Comparison of ENCODE assay signal across 36 cellular contexts in genomic region chr6:73343164-73343563, GRCh38. TPM values are rescaled to one million over a fixed set of nuclear protein-coding genes. Genes with fewer than 3 reads are reported as not detected.
"Had no signal": no experiment of that assay in that cellular context is flagged by ENCODE, and none has a peak within 500 bp of the region (broad histone marks: within the 10 kb centered on the region; RNA-seq: fewer than 3 reads in every experiment).

No MANE protein-coding gene starts in this region.

- H3K4me1 ChIP-seq: neural progenitor cell, parathyroid adenoma, psoas muscle, right lobe of liver, spleen, suprapubic skin, testis, tibial artery, transverse colon, upper lobe of left lung, vagina had no signal

- H3K4me3 ChIP-seq: neural progenitor cell, ovary, psoas muscle, right lobe of liver, skin epidermis, smooth muscle cell, spleen, suprapubic skin, testis, tibial artery, transverse colon, upper lobe of left lung, vagina had no signal

- H2AFZ ChIP-seq: neural progenitor cell, parathyroid adenoma had no signal

- DNase-seq: naive thymus-derived CD4-positive, alpha-beta T cell; natural killer cell; occipital lobe; ovary; posterior cingulate gyrus; psoas muscle; right cardiac atrium; right lobe of liver; spleen; stimulated activated CD4-positive, alpha-beta T cell treated with anti-CD3 and anti-CD28 coated beads, Interleukin-12 subunit alpha, Interleukin-12 subunit beta, amount 100 ng/mL, for 4 hours; stimulated activated CD4-positive, alpha-beta T cell treated with anti-CD3 and anti-CD28 coated beads, Interleukin-1b, Interleukin-23, amount 100 ng/mL, for 48 hours; stimulated activated CD4-positive, alpha-beta T cell treated with anti-CD3 and anti-CD28 coated beads, Interleukin-4, amount 100 ng/mL, for 1 hour; stimulated activated CD4-positive, alpha-beta T cell treated with anti-CD3 and anti-CD28 coated beads, Interleukin-4, amount 100 ng/mL, for 4 hours; stimulated activated CD8-positive, alpha-beta memory T cell treated with anti-CD3 and anti-CD28 coated beads, Interleukin-4, amount 100 ng/mL, for 48 hours; stimulated activated naive CD4-positive, alpha-beta T cell; stimulated activated naive CD8-positive, alpha-beta T cell treated with anti-CD3 and anti-CD28 coated beads, Interleukin-15, amount 100 ng/mL, for 72 hours; stimulated activated naive CD8-positive, alpha-beta T cell treated with anti-CD3 and anti-CD28 coated beads, Interleukin-15, Interleukin-2, amounts not matched to agents 100 U/mL and 50 U/mL, for 24 hours; substantia nigra; testis; tibial artery; transverse colon; upper lobe of left lung had no signal

- H3K9me3 ChIP-seq: ovary, psoas muscle, right lobe of liver, spleen, suprapubic skin, testis, tibial artery, transverse colon, upper lobe of left lung, vagina had no signal

- H3K27ac Mint-ChIP-seq: naive thymus-derived CD4-positive, alpha-beta T cell; natural killer cell; nephron; neural progenitor cell; progenitor cell of endocrine pancreas; stimulated activated memory B cell treated with anti-CD40 and anti-IgM and Interleukin-4, amounts not matched to agents 10 μg/mL and 1 μg/mL and 100 μg/mL, for 72 hours had no signal

- FAIRE-seq: urothelium cell line had no signal

- H3K79me2 ChIP-seq: parathyroid adenoma had no signal

- H3K27me3 ChIP-seq: neural progenitor cell, ovary, right lobe of liver, testis, upper lobe of left lung, vagina had no signal

- H3K4me2 ChIP-seq: neural progenitor cell, smooth muscle cell had no signal

- H3K36me3 ChIP-seq: neural progenitor cell, ovary, right lobe of liver, spleen, suprapubic skin, tibial artery, transverse colon, upper lobe of left lung, vagina had no signal

- ATAC-seq: naive thymus-derived CD4-positive, alpha-beta T cell; natural killer cell; psoas muscle; right cardiac atrium; right lobe of liver; stimulated activated memory B cell treated with anti-CD40 and anti-IgM and Interleukin-4, amounts not matched to agents 10 μg/mL and 1 μg/mL and 100 μg/mL, for 72 hours; stimulated activated naive CD8-positive, alpha-beta T cell treated with anti-CD3 and anti-CD28 coated beads, Interleukin-15, amount 100 ng/mL, for 72 hours; stimulated activated naive CD8-positive, alpha-beta T cell treated with anti-CD3 and anti-CD28 coated beads, Interleukin-15, Interleukin-2, amounts not matched to agents 100 U/mL and 50 U/mL, for 24 hours had no signal

- H3K9me3 Mint-ChIP-seq: naive thymus-derived CD4-positive, alpha-beta T cell; natural killer cell; nephron; neural progenitor cell; stimulated activated memory B cell treated with anti-CD40 and anti-IgM and Interleukin-4, amounts not matched to agents 10 μg/mL and 1 μg/mL and 100 μg/mL, for 72 hours; stimulated activated naive CD8-positive, alpha-beta T cell treated with anti-CD3 and anti-CD28 coated beads, Interleukin-15, amount 100 ng/mL, for 72 hours had no signal

- H3K4me3 Mint-ChIP-seq: naive thymus-derived CD4-positive, alpha-beta T cell; natural killer cell; nephron; neural progenitor cell; stimulated activated memory B cell treated with anti-CD40 and anti-IgM and Interleukin-4, amounts not matched to agents 10 μg/mL and 1 μg/mL and 100 μg/mL, for 72 hours; stimulated activated naive CD8-positive, alpha-beta T cell treated with anti-CD3 and anti-CD28 coated beads, Interleukin-15, amount 100 ng/mL, for 72 hours had no signal

- H3K9ac ChIP-seq: neural progenitor cell, parathyroid adenoma had no signal

- H3K27ac ChIP-seq: neural progenitor cell, ovary, parathyroid adenoma, psoas muscle, right lobe of liver, skin epidermis, spleen, suprapubic skin, testis, tibial artery, transverse colon, upper lobe of left lung, vagina had no signal

- H3K4me1 Mint-ChIP-seq: naive thymus-derived CD4-positive, alpha-beta T cell; natural killer cell; nephron; neural progenitor cell; stimulated activated memory B cell treated with anti-CD40 and anti-IgM and Interleukin-4, amounts not matched to agents 10 μg/mL and 1 μg/mL and 100 μg/mL, for 72 hours; stimulated activated naive CD8-positive, alpha-beta T cell treated with anti-CD3 and anti-CD28 coated beads, Interleukin-15, amount 100 ng/mL, for 72 hours had no signal

- H3K36me3 Mint-ChIP-seq: naive thymus-derived CD4-positive, alpha-beta T cell; natural killer cell; neural progenitor cell; stimulated activated memory B cell treated with anti-CD40 and anti-IgM and Interleukin-4, amounts not matched to agents 10 μg/mL and 1 μg/mL and 100 μg/mL, for 72 hours had no signal

RNA-seq across cellular contexts. Expression of gene DPPA5, which starts 10.9 kb away (rescaled TPM):
- total RNA-seq: naive thymus-derived CD4-positive, alpha-beta T cell; natural killer cell; occipital lobe; osteoblast; ovary; progenitor cell of endocrine pancreas; psoas muscle; renal cortical epithelial cell; right cardiac atrium; right lobe of liver; smooth muscle cell; spleen; suprapubic skin; transverse colon; upper lobe of left lung; ureter; vagina had no signal
- polyA plus RNA-seq: naive thymus-derived CD4-positive, alpha-beta T cell; neural cell; psoas muscle; right cardiac atrium; smooth muscle cell; spleen had no signal

RNA-seq across cellular contexts. Expression of gene KHDC3L, which starts 19.3 kb away (rescaled TPM):
- total RNA-seq: naive thymus-derived CD4-positive, alpha-beta T cell; natural killer cell; occipital lobe; osteoblast; ovary; progenitor cell of endocrine pancreas; psoas muscle; renal cortical epithelial cell; right cardiac atrium; right lobe of liver; smooth muscle cell; spleen; suprapubic skin; transverse colon; upper lobe of left lung; ureter; vagina had no signal
- polyA plus RNA-seq: naive thymus-derived CD4-positive, alpha-beta T cell; neural cell; psoas muscle; right cardiac atrium; smooth muscle cell; spleen had no signal

RNA-seq across cellular contexts. Expression of gene OOEP, which starts 26.5 kb away (rescaled TPM):
- total RNA-seq: occipital lobe, progenitor cell of endocrine pancreas, psoas muscle, renal cortical epithelial cell, right lobe of liver, smooth muscle cell, transverse colon, ureter, vagina had no signal
- polyA plus RNA-seq: naive thymus-derived CD4-positive, alpha-beta T cell; neural cell; right cardiac atrium; smooth muscle cell had no signal

RNA-seq across cellular contexts. Expression of gene DDX43, which starts 51.5 kb away (rescaled TPM):
- total RNA-seq: progenitor cell of endocrine pancreas, right lobe of liver, smooth muscle cell had no signal
- polyA plus RNA-seq: neural cell, smooth muscle cell had no signal
